In the genomic region with DNA sequence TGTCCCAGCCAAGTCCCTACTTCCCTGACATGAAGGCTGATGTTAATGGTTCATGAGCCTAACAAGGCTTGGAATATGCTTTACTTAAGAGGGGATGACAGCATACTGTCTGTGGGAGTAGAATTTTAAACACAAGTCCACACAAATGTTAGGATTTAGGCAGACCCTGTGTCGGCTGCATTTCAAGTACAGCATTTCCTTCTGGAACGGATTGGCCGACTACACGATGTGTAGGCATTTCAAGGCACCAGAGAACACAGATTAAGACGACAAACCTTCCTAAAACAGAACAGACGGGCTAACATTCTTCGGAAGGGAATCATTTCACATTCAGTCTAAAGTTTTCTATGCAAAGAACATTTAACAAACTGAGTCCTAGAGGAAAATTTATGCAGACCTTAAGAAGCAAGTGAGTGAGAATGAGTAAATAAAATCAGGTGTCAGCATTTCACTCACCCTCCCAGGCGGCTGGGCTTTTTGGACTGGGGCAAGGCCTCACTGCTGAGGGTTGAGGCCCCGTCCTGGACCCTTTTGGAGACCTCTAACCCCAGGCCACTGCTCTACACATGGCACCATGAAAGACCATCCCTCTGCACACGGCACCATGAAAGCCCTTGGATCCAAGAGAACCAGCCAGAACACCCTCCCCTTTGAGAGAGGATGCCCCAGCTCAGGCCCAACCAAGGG, we compare ENCODE assay signal across 19 cellular contexts.
DNase-seq lines count a peak whose midpoint lies in the region; TF ChIP-seq lines count a peak whose summit lies in the region.
"Had no signal": no experiment of that assay in that cellular context is flagged by ENCODE, and none has a peak within 500 bp of the region (broad histone marks: within the 10 kb centered on the region; RNA-seq: fewer than 3 reads in every experiment).

No MANE protein-coding gene starts in this region.

- H2AFZ ChIP-seq in osteoblast (ENCODE audit: low read length) (no peak overlapping the region), SK-N-SH (ENCODE audit: low read depth) (no peak overlapping the region)

- peak; percentile 52 for DNase-seq in Ammon's horn (ENCODE audit: low spot score)
- peak in 1 of 10 donors; percentile 49 for DNase-seq in dorsolateral prefrontal cortex
- peak; percentile 52 for DNase-seq in osteoblast (ENCODE audit: insufficient read length, low spot score, missing footprints)
- no peak for DNase-seq in GM03348 (ENCODE audit: low spot score)
- no peak for DNase-seq in stimulated activated CD4-positive, alpha-beta T cell treated with anti-CD3 and anti-CD28 coated beads, Interleukin-2, amount 100 ng/mL, for 48 hours
- DNase-seq in substantia nigra (lab: John Stamatoyannopoulos, UW): no peak
- DNase-seq in SK-N-SH: no peak
- DNase-seq: ACHN; BE2C; Calu3; CD4-positive, alpha-beta T cell; DMS53; NCI-H1105 treated with DMSO at 0.1 percent for 48 hours; NCI-H1694 treated with DMSO at 0.1 percent for 48 hours; NCI-H2107; NCI-H345; NCI-H69; RPMI8226 had no signal

- H3K4me1 Mint-ChIP-seq in IgD-negative memory B cell: peaks cover 55 to 59% (median 55%) of the 10 kb centered on the region in 3 donors

- no peak for TF ChIP-seq RAD21 in SK-N-SH (IDR thresholded peaks at IDR 0.05; ENCODE audit: low read length)

- no peak overlapping the region for H3K4me2 ChIP-seq in osteoblast (ENCODE audit: insufficient read depth, low read length)
- no peak overlapping the region for H3K4me2 ChIP-seq in SK-N-SH

- H3K36me3 ChIP-seq in osteoblast (ENCODE audit: insufficient read depth, low read length) (no peaks in the 10 kb centered on the region), SK-N-SH (replicated peaks in 1 of 2; ENCODE audit: control insufficient read depth in 1 of 2, insufficient read depth in 2 of 2, low read length in 1 of 2) (no peaks in the 10 kb centered on the region)
- H3K36me3 ChIP-seq: BE2C had no signal

- H3K4me3 ChIP-seq in dorsolateral prefrontal cortex (no peak overlapping the region), osteoblast (ENCODE audit: insufficient read depth, low read length) (no peak overlapping the region), SK-N-SH (ENCODE audit: low read depth in 2 of 2, low read length in 1 of 2) (no peak overlapping the region)

- POLR2A ChIA-PET in SK-N-SH (lab: Yijun Ruan, JAX): no interaction called here

- no peaks in the 10 kb centered on the region for H3K9me2 ChIP-seq in SK-N-SH

- H4K20me1 ChIP-seq in osteoblast (ENCODE audit: insufficient read depth, low read length): no peaks in the 10 kb centered on the region
- H4K20me1 ChIP-seq in SK-N-SH (ENCODE audit: insufficient read depth): no peaks in the 10 kb centered on the region

- no peaks in the 10 kb centered on the region for H3K9me3 Mint-ChIP-seq in IgD-negative memory B cell
- H3K9me3 Mint-ChIP-seq: CD4-positive, alpha-beta T cell had no signal

- H3K27ac ChIP-seq in dorsolateral prefrontal cortex: peak overlapping the region in 41 of 59 donors; percentile 1 to 73 (median 52)
- H3K27ac ChIP-seq in osteoblast (ENCODE audit: low read depth, low read length): no peak overlapping the region
- no peak overlapping the region for H3K27ac ChIP-seq in substantia nigra (ENCODE audit: low read depth, low read length, poor library complexity, severe bottlenecking)
- H3K27ac ChIP-seq in SK-N-SH (ENCODE audit: low read depth in 2 of 2, low read length in 1 of 2): no peak overlapping the region

- H3K79me2 ChIP-seq in osteoblast (ENCODE audit: insufficient read depth, low read length): no peaks in the 10 kb centered on the region
- H3K79me2 ChIP-seq in SK-N-SH (ENCODE audit: insufficient read depth): no peaks in the 10 kb centered on the region

- H3K9ac ChIP-seq in SK-N-SH: no peak overlapping the region

- H3K27ac Mint-ChIP-seq in IgD-negative memory B cell: peak overlapping the region; percentile 36 to 96 (median 90)
- H3K27ac Mint-ChIP-seq: CD4-positive, alpha-beta T cell had no signal

- H3K9me3 ChIP-seq in osteoblast (ENCODE audit: low read depth, low read length): no peaks in the 10 kb centered on the region
- H3K9me3 ChIP-seq in SK-N-SH: no peaks in the 10 kb centered on the region
- H3K9me3 ChIP-seq: BE2C had no signal

- H3F3A ChIP-seq in SK-N-SH (replicated peaks; ENCODE audit: insufficient read depth): no peaks in the 10 kb centered on the region

- peak overlapping the region in 2 of 4 donors; percentile 8 to 84 for H3K4me3 Mint-ChIP-seq in IgD-negative memory B cell
- H3K4me3 Mint-ChIP-seq: CD4-positive, alpha-beta T cell had no signal

- H3K27me3 Mint-ChIP-seq in IgD-negative memory B cell: peaks cover 1% of the 10 kb centered on the region
- H3K27me3 Mint-ChIP-seq: CD4-positive, alpha-beta T cell had no signal

- H3K27me3 ChIP-seq in dorsolateral prefrontal cortex (no peaks in the 10 kb centered on the region), osteoblast (ENCODE audit: insufficient read depth, low read length) (peaks cover 16% of the 10 kb centered on the region), SK-N-SH (ENCODE audit: insufficient read depth) (peaks cover 7% of the 10 kb centered on the region; the same call in 1 of the 2 replicates)
- H3K27me3 ChIP-seq: BE2C had no signal

- H3K4me1 ChIP-seq in osteoblast (ENCODE audit: insufficient read depth, low read length): no peaks in the 10 kb centered on the region
- H3K4me1 ChIP-seq in SK-N-SH (ENCODE audit: control insufficient read depth in 1 of 2, insufficient read depth in 2 of 2, low read depth in 1 of 2, low read length in 1 of 2): peaks cover 0 to 19% of the 10 kb centered on the region in 2 experiments; a peak in 1 of 4 replicates

- CTCF ChIA-PET in SK-N-SH (lab: Yijun Ruan, JAX): interaction anchor here (0.8 to 2.0 kb wide), 4 partner anchors 24 to 52 kb away, joined by 3 to 9 read pairs (median 4); no protein-coding TSS in a partner anchor

- 74% methylated on average over 10 of the region's 10 CpGs for WGBS in SK-N-SH (ENCODE audit: low lambda C conversion rate)

- intact Hi-C loops in dorsolateral prefrontal cortex (cut with DNase I): no loop called here

- no peak for TF ChIP-seq CTCF in dorsolateral prefrontal cortex (IDR thresholded peaks at IDR 0.05 in 54 of 56, conservative IDR thresholded peaks at IDR 0.05 in 2 of 56; ENCODE audit: low read depth in 1 of 56, partially characterized antibody in 56 of 56)
- TF ChIP-seq CTCF in osteoblast (IDR thresholded peaks at IDR 0.05; ENCODE audit: extremely low read depth, low read depth, low read length): no peak
- no peak for TF ChIP-seq CTCF in SK-N-SH (IDR thresholded peaks at IDR 0.05)

- no peak for TF ChIP-seq EP300 in SK-N-SH (IDR thresholded peaks at IDR 0.05; ENCODE audit: borderline replicate concordance in 1 of 2, low read depth in 1 of 2, low read length in 1 of 2)

- no peaks in the 10 kb centered on the region for H3K36me3 Mint-ChIP-seq in IgD-negative memory B cell

TF ChIP-seq in SK-N-SH, 30 proteins besides CTCF, POLR2A, EP300 and RAD21:
- TF ChIP-seq FOXM1 (IDR thresholded peaks at IDR 0.05; ENCODE audit: low read depth) (no peak), SIN3A (IDR thresholded peaks at IDR 0.05; ENCODE audit: borderline replicate concordance, low read depth, low read length) (no peak), ELF1 (IDR thresholded peaks at IDR 0.05) (no peak)
- TF ChIP-seq, protein P1, sequence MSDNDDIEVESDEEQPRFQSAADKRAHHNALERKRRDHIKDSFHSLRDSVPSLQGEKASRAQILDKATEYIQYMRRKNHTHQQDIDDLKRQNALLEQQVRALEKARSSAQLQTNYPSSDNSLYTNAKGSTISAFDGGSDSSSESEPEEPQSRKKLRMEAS (IDR thresholded peaks at IDR 0.05; ENCODE audit: low read depth): no peak
TF ChIP-seq in SK-N-SH: peak in this region for 0.

Comparison
In these comparisons a context has a peak if more than half of its experiments do, and no peak if none do; other contexts are left out.
1. DNase-seq: peak in Ammon's horn (single experiment) and osteoblast (single experiment); none in GM03348 (single experiment), stimulated activated CD4-positive, alpha-beta T cell treated with anti-CD3 and anti-CD28 coated beads, Interleukin-2, amount 100 ng/mL, for 48 hours (0 of 2), substantia nigra (0 of 49) and SK-N-SH (single experiment).
2. H3K27ac ChIP-seq: peak in dorsolateral prefrontal cortex (41 of 59); none in osteoblast (single experiment), substantia nigra (single experiment) and SK-N-SH (0 of 2).